ENCODE assay signal across 8 cellular contexts in genomic region chr2:144518744-144519596, GRCh38. TPM values are rescaled to one million over a fixed set of nuclear protein-coding genes. Genes with fewer than 3 reads are reported as not detected.
DNase-seq lines count a peak whose midpoint lies in the region; ATAC-seq and TF ChIP-seq lines count a peak whose summit lies in the region.

No MANE protein-coding gene starts in this region.

- peaks cover 4 to 6% of the 10 kb centered on the region in 2 donors for H3K36me3 Mint-ChIP-seq in stimulated activated naive B cell treated with anti-CD40 and anti-IgM and Interleukin-4, amounts not matched to agents 10 μg/mL and 1 μg/mL and 100 μg/mL, for 72 hours
- peaks cover 24% of the 10 kb centered on the region for H3K36me3 Mint-ChIP-seq in endothelial cell (ENCODE audit: low read depth, unreplicated experiment)

- no peak overlapping the region for H3K27ac Mint-ChIP-seq in stimulated activated naive B cell treated with anti-CD40 and anti-IgM and Interleukin-4, amounts not matched to agents 10 μg/mL and 1 μg/mL and 100 μg/mL, for 72 hours
- no peak overlapping the region for H3K27ac Mint-ChIP-seq in endothelial cell (ENCODE audit: unreplicated experiment)

- no peak overlapping the region for H2AFZ ChIP-seq in Karpas-422 (ENCODE audit: low read length)

- intact Hi-C loops in esophagus squamous epithelium (cut with DNase I) = no loop called here

- peak overlapping the region; percentile 79 for H3K4me3 ChIP-seq in BJ (ENCODE audit: low read depth, low read length)
- peak overlapping the region; percentile 92 for H3K4me3 ChIP-seq in Karpas-422 (ENCODE audit: low read length)
- peak overlapping the region; percentile 47 to 88 (median 64) for H3K4me3 ChIP-seq in esophagus squamous epithelium

- TF ChIP-seq CTCF in BJ (IDR thresholded peaks at IDR 0.05; ENCODE audit: insufficient read depth, low read depth, low read length) (no peak), esophagus squamous epithelium (IDR thresholded peaks at IDR 0.05) (no peak), endothelial cell (IDR thresholded peaks at IDR 0.05; ENCODE audit: unreplicated experiment) (no peak)

- POLR2A ChIA-PET in BJ (lab: Charles Lee) = interaction anchor here (0.6 kb wide), 1 partner anchor 579 kb away, joined by 3 read pairs; no protein-coding TSS in a partner anchor

- CTCF ChIA-PET in BJ (lab: Yijun Ruan, JAX) = interaction anchor here (0.9 to 1.1 kb wide), 2 partner anchors 180 to 964 kb away, joined by 3 to 4 read pairs; no protein-coding TSS in a partner anchor

- no peaks in the 10 kb centered on the region for H3K9me3 Mint-ChIP-seq in stimulated activated naive B cell treated with anti-CD40 and anti-IgM and Interleukin-4, amounts not matched to agents 10 μg/mL and 1 μg/mL and 100 μg/mL, for 72 hours
- no peaks in the 10 kb centered on the region for H3K9me3 Mint-ChIP-seq in endothelial cell (ENCODE audit: unreplicated experiment)

- no peaks in the 10 kb centered on the region for H3K27me3 ChIP-seq in BJ (ENCODE audit: control insufficient read depth, insufficient read depth, low read length)
- H3K27me3 ChIP-seq in Karpas-422 (ENCODE audit: low read length) = no peaks in the 10 kb centered on the region
- peaks cover 0 to 100% (median 12%) of the 10 kb centered on the region in 4 donors for H3K27me3 ChIP-seq in esophagus squamous epithelium

- H3K4me1 ChIP-seq in Karpas-422 (ENCODE audit: low read length) (peaks cover 65% of the 10 kb centered on the region), esophagus squamous epithelium (peaks cover 9 to 53% (median 11%) of the 10 kb centered on the region in 3 donors)

- peak overlapping the region; percentile 56 for H3K27ac ChIP-seq in Karpas-422 (ENCODE audit: low read length)
- H3K27ac ChIP-seq in esophagus squamous epithelium = peak overlapping the region; percentile 86 to 98 (median 95)

- H3K9ac ChIP-seq in Karpas-422 (ENCODE audit: low read length) = peak overlapping the region; percentile 84

- peak overlapping the region; percentile 96 for H3K4me2 ChIP-seq in Karpas-422 (ENCODE audit: low read depth, low read length, poor library complexity, severe bottlenecking)

- 14 to 22% methylated on average over 8 of the region's 8 CpGs for WGBS in esophagus squamous epithelium, 2 donors

- ATAC-seq in GM21381 (IDR thresholded peaks at IDR 0.05; ENCODE audit: unreplicated experiment) = peak; percentile 65
- peak; percentile 38 to 49 for ATAC-seq in stimulated activated naive B cell treated with anti-CD40 and anti-IgM and Interleukin-4, amounts not matched to agents 10 μg/mL and 1 μg/mL and 100 μg/mL, for 72 hours (replicated peaks)
- ATAC-seq in activated CD4-positive, CD25-positive, alpha-beta regulatory T cell treated with anti-CD3 and anti-CD28 coated beads, Interleukin-2, amount 50 U/mL, for 24 hours = no peak

- H3K27me3 Mint-ChIP-seq in stimulated activated naive B cell treated with anti-CD40 and anti-IgM and Interleukin-4, amounts not matched to agents 10 μg/mL and 1 μg/mL and 100 μg/mL, for 72 hours = peaks cover 0 to 5% of the 10 kb centered on the region in 2 donors
- H3K27me3 Mint-ChIP-seq in endothelial cell (ENCODE audit: unreplicated experiment) = peaks cover 15% of the 10 kb centered on the region

- 0 out of 2 replicates have a peak, but pooled peaks cover 6% of the 10 kb centered on the region for H3K79me2 ChIP-seq in Karpas-422 (ENCODE audit: low read length)

- peak in 2 of 4 donors; percentile 26 to 27 for TF ChIP-seq POLR2A in esophagus squamous epithelium (IDR thresholded peaks at IDR 0.05)

- DNase-seq in BJ (ENCODE audit: low read depth) (no peak), Karpas-422 (peak; percentile 81), esophagus squamous epithelium (lab: John Stamatoyannopoulos, UW) (no peak), endothelial cell (ENCODE audit: low spot score) (no peak)
- no peak for DNase-seq in stimulated activated naive B cell treated with anti-CD40 and anti-IgM and Interleukin-4, amounts not matched to agents 10 μg/mL and 1 μg/mL and 100 μg/mL, for 72 hours
- no peak for DNase-seq in activated naive CD4-positive, alpha-beta T cell treated with Interleukin-2 at 50 U/mL for 16 hours

- H3K4me3 Mint-ChIP-seq in stimulated activated naive B cell treated with anti-CD40 and anti-IgM and Interleukin-4, amounts not matched to agents 10 μg/mL and 1 μg/mL and 100 μg/mL, for 72 hours = no peak overlapping the region
- H3K4me3 Mint-ChIP-seq in endothelial cell (ENCODE audit: unreplicated experiment) = no peak overlapping the region

- H3K36me3 ChIP-seq in BJ (ENCODE audit: control insufficient read depth, insufficient read depth, low read length) = no peaks in the 10 kb centered on the region
- H3K36me3 ChIP-seq in Karpas-422 (ENCODE audit: insufficient read depth, low read length) = no peaks in the 10 kb centered on the region; the same call in 1 of the 2 replicates
- H3K36me3 ChIP-seq in esophagus squamous epithelium = no peaks in the 10 kb centered on the region

- H3K9me2 ChIP-seq in Karpas-422 (replicated peaks; ENCODE audit: insufficient read depth, low read length) = no peaks in the 10 kb centered on the region

- H3K9me3 ChIP-seq in Karpas-422 (ENCODE audit: low read length) (no peaks in the 10 kb centered on the region), esophagus squamous epithelium (no peaks in the 10 kb centered on the region)

- H4K20me1 ChIP-seq in Karpas-422 (ENCODE audit: insufficient read depth, low read depth, low read length) = peaks cover 9% of the 10 kb centered on the region; the same call in 1 of the 2 replicates

- peaks cover 29 to 41% of the 10 kb centered on the region in 2 donors for H3K4me1 Mint-ChIP-seq in stimulated activated naive B cell treated with anti-CD40 and anti-IgM and Interleukin-4, amounts not matched to agents 10 μg/mL and 1 μg/mL and 100 μg/mL, for 72 hours
- H3K4me1 Mint-ChIP-seq in endothelial cell (ENCODE audit: unreplicated experiment) = peaks cover 37% of the 10 kb centered on the region

RNA-seq across cellular contexts. Expression of gene ZEB2, which starts 0.9 kb away (rescaled TPM):
- polyA plus RNA-seq in BJ (2011; rRNA removed) = 53.1 and 60.2 TPM in 2 replicates
- 65.3 and 81.6 TPM in 2 replicates for polyA minus RNA-seq in BJ (2011; rRNA and poly(A)+ RNA removed)
- total RNA-seq in Karpas-422 (2014; rRNA removed; shearing (Covaris generic); ENCODE audit: low replicate concordance) = 15.3 and 29.4 TPM in 2 replicates
- 10 to 100 TPM in 2 of 4 donors, 1 to 10 TPM in 2; 3.1 to 56.5 (median 15.7) TPM for total RNA-seq in esophagus squamous epithelium
- 109 TPM for total RNA-seq in endothelial cell (ENCODE audit: unreplicated experiment)

Comparison
In these comparisons a context has a peak if more than half of its experiments do, and no peak if none do; other contexts are left out.
1. ATAC-seq: peak in GM21381 (single experiment) and stimulated activated naive B cell treated with anti-CD40 and anti-IgM and Interleukin-4, amounts not matched to agents 10 μg/mL and 1 μg/mL and 100 μg/mL, for 72 hours (2 of 2); none in activated CD4-positive, CD25-positive, alpha-beta regulatory T cell treated with anti-CD3 and anti-CD28 coated beads, Interleukin-2, amount 50 U/mL, for 24 hours (0 of 2).
2. Peak in every context shown above with its lines, with median percentiles within 50 percentile points of each other: H3K4me3 ChIP-seq.